ENCODE assay signal across 20 cellular contexts in the genomic region with DNA sequence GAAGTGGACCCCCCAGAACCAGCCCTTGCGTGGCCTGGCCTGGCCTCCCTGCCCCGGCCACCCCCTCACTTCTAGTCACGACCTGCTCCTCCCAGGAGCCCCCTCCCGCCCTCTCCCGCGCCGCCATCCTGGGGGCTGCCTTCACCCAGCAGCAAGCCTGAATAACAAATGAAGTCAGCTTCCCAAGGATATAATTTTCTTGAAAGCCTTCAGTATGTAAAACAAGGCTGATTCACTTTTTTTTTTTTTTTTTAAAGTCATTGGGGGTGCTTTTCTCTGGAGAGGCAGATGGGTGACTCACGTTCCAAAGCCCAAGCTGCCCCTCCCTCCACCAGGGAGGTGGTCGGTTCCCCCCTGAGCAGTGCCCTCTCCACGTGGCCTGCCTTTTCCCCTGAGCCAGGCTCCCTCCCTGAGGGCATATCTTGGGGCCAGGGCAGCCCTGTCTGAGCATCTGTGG.
DNase-seq lines count a peak whose midpoint lies in the region; ATAC-seq and TF ChIP-seq lines count a peak whose summit lies in the region.
"Had no signal": no experiment of that assay in that cellular context is flagged by ENCODE, and none has a peak within 500 bp of the region (broad histone marks: within the 10 kb centered on the region; RNA-seq: fewer than 3 reads in every experiment).

No MANE protein-coding gene starts in this region.

- CTCF ChIA-PET in IMR-90 (lab: Yijun Ruan, JAX) = no interaction called here

- BruUV-seq in IMR-90 (replicated peaks; lab: Mats Ljungman, UMichigan) = no TSS peak

- TF ChIP-seq RAD21 in IMR-90 (IDR thresholded peaks at IDR 0.05; ENCODE audit: low read length) = no peak

- H3K9me3 Mint-ChIP-seq in neural progenitor cell = peaks cover 13% of the 10 kb centered on the region

- H2BK20ac ChIP-seq in IMR-90 (ENCODE audit: low read depth, low read length) = no peak overlapping the region

- H3K4me3 ChIP-seq in IMR-90 (ENCODE audit: insufficient read depth, low read depth, low read length) (no peak overlapping the region), neural progenitor cell (no peak overlapping the region), ascending aorta (no peak overlapping the region)
- H3K4me3 ChIP-seq: MG63, right atrium auricular region, upper lobe of right lung had no signal

- H2BK15ac ChIP-seq in IMR-90 (ENCODE audit: low read depth, low read length) = no peak overlapping the region

- 0 out of 2 replicates have a peak overlapping the region, but pooled peaks have one; percentile 35 for H2AK5ac ChIP-seq in IMR-90 (ENCODE audit: low read depth, low read length)

- dilution Hi-C loops in IMR-90 (cut with HindIII; ENCODE audit: low sequenced_read_pairs, unreplicated experiment) = no loop called here

- H3K9ac ChIP-seq in IMR-90 (ENCODE audit: low read depth, low read length) = no peak overlapping the region
- H3K9ac ChIP-seq in neural progenitor cell = peak overlapping the region; percentile 27

- 0 out of 2 replicates have a peak, but pooled peaks cover 3% of the 10 kb centered on the region for H3K9me1 ChIP-seq in IMR-90 (ENCODE audit: insufficient read depth, low read length)

- H3K79me2 ChIP-seq in neural progenitor cell (ENCODE audit: low read depth) = no peaks in the 10 kb centered on the region

- in situ Hi-C loops in Caki2 (cut with HindIII; ENCODE audit: low pct_unique_long_range_greater_than_20kb, low sequenced_read_pairs) (no loop called here), IMR-90 (cut with MboI; ENCODE audit: low sequenced_read_pairs) (no loop called here)

- TF ChIP-seq CTCF in IMR-90 (conservative IDR thresholded peaks at IDR 0.05; ENCODE audit: low read depth, low read length) = no peak
- TF ChIP-seq CTCF in neural progenitor cell (IDR thresholded peaks at IDR 0.05) = no peak
- TF ChIP-seq CTCF in ascending aorta (IDR thresholded peaks at IDR 0.05) = no peak

- H3K27ac ChIP-seq in IMR-90 (ENCODE audit: insufficient read depth, low read length) (no peak overlapping the region), neural progenitor cell (no peak overlapping the region), ascending aorta (no peak overlapping the region)
- H3K27ac ChIP-seq: HL-60, upper lobe of right lung, VCaP had no signal

- H2BK120ac ChIP-seq in IMR-90 (ENCODE audit: low read depth, low read length) = no peak overlapping the region

- no peak overlapping the region for H3K4me3 Mint-ChIP-seq in neural progenitor cell
- H3K4me3 Mint-ChIP-seq: B cell; dendritic cell treated with granulocyte-macrophage colony-stimulating factor and Interleukin-4, amounts not matched to agents 40 ng/mL and 50 ng/mL, for 4 days; stimulated activated memory B cell treated with anti-CD40 and anti-IgM and Interleukin-4, amounts not matched to agents 10 μg/mL and 1 μg/mL and 100 μg/mL, for 72 hours had no signal

- H3K18ac ChIP-seq in IMR-90 (ENCODE audit: low read depth, low read length) = no peak overlapping the region

- H2AK9ac ChIP-seq in IMR-90 (replicated peaks; ENCODE audit: low read depth, low read length, poor library complexity) = peak overlapping the region; percentile 17

- H3K27me3 ChIP-seq in IMR-90 (ENCODE audit: control insufficient read depth, insufficient read depth, low read length) (no peaks in the 10 kb centered on the region), neural progenitor cell (no peaks in the 10 kb centered on the region), ascending aorta (no peaks in the 10 kb centered on the region)
- H3K27me3 ChIP-seq: MG63, right atrium auricular region, upper lobe of right lung had no signal

- peak overlapping the region; percentile 42 for H3K27ac Mint-ChIP-seq in neural progenitor cell
- H3K27ac Mint-ChIP-seq: B cell; dendritic cell treated with granulocyte-macrophage colony-stimulating factor and Interleukin-4, amounts not matched to agents 40 ng/mL and 50 ng/mL, for 4 days; stimulated activated memory B cell treated with anti-CD40 and anti-IgM and Interleukin-4, amounts not matched to agents 10 μg/mL and 1 μg/mL and 100 μg/mL, for 72 hours had no signal

- peaks cover 19% of the 10 kb centered on the region for H3K4me1 Mint-ChIP-seq in neural progenitor cell

- peaks cover 2% of the 10 kb centered on the region; the same call in 1 of the 2 replicates for H3K9me3 ChIP-seq in IMR-90 (ENCODE audit: control insufficient read depth, insufficient read depth, low read length)
- H3K9me3 ChIP-seq in neural progenitor cell (ENCODE audit: low read depth) = no peaks in the 10 kb centered on the region
- H3K9me3 ChIP-seq in ascending aorta = no peaks in the 10 kb centered on the region
- H3K9me3 ChIP-seq: MG63, right atrium auricular region, upper lobe of right lung had no signal

- no peak overlapping the region for H3K4ac ChIP-seq in IMR-90 (ENCODE audit: low read depth, low read length)

- H3K4me2 ChIP-seq in IMR-90 (ENCODE audit: low read depth, low read length) (no peak overlapping the region), neural progenitor cell (peak overlapping the region; percentile 31)

- no peak overlapping the region for H4K91ac ChIP-seq in IMR-90 (ENCODE audit: insufficient read depth, low read depth, low read length)

- H4K20me1 ChIP-seq in IMR-90 (ENCODE audit: insufficient read depth, low read length) = peaks cover 11% of the 10 kb centered on the region
- peaks cover 4% of the 10 kb centered on the region for H4K20me1 ChIP-seq in neural progenitor cell (ENCODE audit: low read depth)

- no peak overlapping the region for H4K5ac ChIP-seq in IMR-90 (ENCODE audit: low read depth, low read length)

- H3K36me3 Mint-ChIP-seq in neural progenitor cell = peaks cover 24% of the 10 kb centered on the region

- H4K8ac ChIP-seq in IMR-90 (ENCODE audit: low read depth in 2 of 2, low read length in 2 of 2) = no peak overlapping the region

- DNase-seq in Caki2 (ENCODE audit: low read depth) (peak; percentile 9), IMR-90 (peak; percentile 64), dedifferentiated amniotic fluid mesenchymal stem cell (ENCODE audit: extremely low spot score) (peak; percentile 52), neural progenitor cell (ENCODE audit: low spot score) (no peak), ascending aorta (ENCODE audit: low spot score in 2 of 2) (no peak), NCI-H2029 treated with DMSO at 0.1 percent for 48 hours (lab: John Stamatoyannopoulos, UW) (no peak)
- DNase-seq: activated naive CD4-positive, alpha-beta T cell treated with Interleukin-2 at 50 U/mL for 16 hours; foreskin melanocyte; MG63; NCI-H2107; stimulated activated CD4-positive, alpha-beta T cell treated with anti-CD3 and anti-CD28 coated beads, Interleukin-4, amount 100 ng/mL, for 1 hour; upper lobe of right lung had no signal

- H2AFZ ChIP-seq in IMR-90 (replicated peaks; ENCODE audit: low read length, poor library complexity) (peak overlapping the region; percentile 72), neural progenitor cell (replicated peaks) (no peak overlapping the region)

- H3K4me1 ChIP-seq in IMR-90 (ENCODE audit: control insufficient read depth, insufficient read depth, low read length) (peaks cover 5% of the 10 kb centered on the region; the same call in 1 of the 2 replicates), neural progenitor cell (peaks cover 29% of the 10 kb centered on the region), ascending aorta (no peaks in the 10 kb centered on the region)
- H3K4me1 ChIP-seq: upper lobe of right lung had no signal

- peaks cover 0 to 6% of the 10 kb centered on the region in 2 experiments; a peak in 3 of 4 replicates for H3K79me1 ChIP-seq in IMR-90 (ENCODE audit: low read depth in 1 of 2, low read length in 2 of 2)

- H3K36me3 ChIP-seq in IMR-90 (ENCODE audit: control insufficient read depth, insufficient read depth, low read length) (peaks cover 46% of the 10 kb centered on the region), neural progenitor cell (no peaks in the 10 kb centered on the region), ascending aorta (peaks cover 33 to 47% of the 10 kb centered on the region in 2 donors)
- H3K36me3 ChIP-seq: MG63 had no signal

- H3K27me3 Mint-ChIP-seq in neural progenitor cell (ENCODE audit: insufficient read depth, low read depth) = peaks cover 5% of the 10 kb centered on the region
- H3K27me3 Mint-ChIP-seq: B cell; dendritic cell treated with granulocyte-macrophage colony-stimulating factor and Interleukin-4, amounts not matched to agents 40 ng/mL and 50 ng/mL, for 4 days; stimulated activated memory B cell treated with anti-CD40 and anti-IgM and Interleukin-4, amounts not matched to agents 10 μg/mL and 1 μg/mL and 100 μg/mL, for 72 hours had no signal

- ATAC-seq in IMR-90 (ENCODE audit: low read depth) (peak; percentile 73), HG03520 (IDR thresholded peaks at IDR 0.05; ENCODE audit: unreplicated experiment) (no peak), HG03432 (IDR thresholded peaks at IDR 0.05; ENCODE audit: unreplicated experiment) (no peak)
- ATAC-seq: stimulated activated memory B cell treated with anti-CD40 and anti-IgM and Interleukin-4, amounts not matched to agents 10 μg/mL and 1 μg/mL and 100 μg/mL, for 72 hours; upper lobe of right lung had no signal

- TF ChIP-seq POLR2A in IMR-90 (IDR thresholded peaks at IDR 0.05; ENCODE audit: low read depth, low read length) = no peak

- POLR2A ChIA-PET in IMR-90 (lab: Charles Lee; ENCODE audit: unreplicated experiment) = no interaction called here

- H3K56ac ChIP-seq in IMR-90 (ENCODE audit: extremely low read depth, insufficient read depth, low read length) = no peak overlapping the region

- no peak overlapping the region for H3K14ac ChIP-seq in IMR-90 (replicated peaks; ENCODE audit: low read depth, low read length)

- WGBS in IMR-90 (ENCODE audit: extremely low coverage in 2 of 2, insufficient read length in 1 of 2), 2 experiments = no CpG with 5 or more reads among the region's 10 CpGs

- H3F3A ChIP-seq in neural progenitor cell (ENCODE audit: low read depth) = peaks cover 11% of the 10 kb centered on the region

- intact Hi-C loops in IMR-90 (cut with micrococcal nuclease) = no loop called here
- intact Hi-C loops in ascending aorta (cut with DNase I) = no loop called here

- H2BK5ac ChIP-seq in IMR-90 (ENCODE audit: low read depth, low read length, poor library complexity, severe bottlenecking) = no peak overlapping the region

- H3K23ac ChIP-seq in IMR-90 (ENCODE audit: low read depth, low read length) = no peak overlapping the region

TF ChIP-seq in IMR-90, 13 proteins besides CTCF, POLR2A, EP300 and RAD21:
- TF ChIP-seq CHD1 (IDR thresholded peaks at IDR 0.05; ENCODE audit: low read depth, low read length) (no peak), MAZ (IDR thresholded peaks at IDR 0.05; ENCODE audit: borderline replicate concordance, low read depth, low read length) (0 out of 2 replicates have a peak, but pooled peaks have one; percentile 16)
- TF ChIP-seq, protein P1, sequence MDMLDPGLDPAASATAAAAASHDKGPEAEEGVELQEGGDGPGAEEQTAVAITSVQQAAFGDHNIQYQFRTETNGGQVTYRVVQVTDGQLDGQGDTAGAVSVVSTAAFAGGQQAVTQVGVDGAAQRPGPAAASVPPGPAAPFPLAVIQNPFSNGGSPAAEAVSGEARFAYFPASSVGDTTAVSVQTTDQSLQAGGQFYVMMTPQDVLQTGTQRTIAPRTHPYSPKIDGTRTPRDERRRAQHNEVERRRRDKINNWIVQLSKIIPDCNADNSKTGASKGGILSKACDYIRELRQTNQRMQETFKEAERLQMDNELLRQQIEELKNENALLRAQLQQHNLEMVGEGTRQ (IDR thresholded peaks at IDR 0.05; ENCODE audit: low read depth, low read length) = 0 out of 2 replicates have a peak, but pooled peaks have one; percentile 17

Comparison
In these comparisons a context has a peak if more than half of its experiments do, and no peak if none do; other contexts are left out.
1. DNase-seq: peak in Caki2 (single experiment), IMR-90 (single experiment) and dedifferentiated amniotic fluid mesenchymal stem cell (single experiment); none in neural progenitor cell (single experiment), ascending aorta (0 of 2) and NCI-H2029 treated with DMSO at 0.1 percent for 48 hours (single experiment).